Comparison of ENCODE assay signal across 13 cellular contexts in the genomic region with DNA sequence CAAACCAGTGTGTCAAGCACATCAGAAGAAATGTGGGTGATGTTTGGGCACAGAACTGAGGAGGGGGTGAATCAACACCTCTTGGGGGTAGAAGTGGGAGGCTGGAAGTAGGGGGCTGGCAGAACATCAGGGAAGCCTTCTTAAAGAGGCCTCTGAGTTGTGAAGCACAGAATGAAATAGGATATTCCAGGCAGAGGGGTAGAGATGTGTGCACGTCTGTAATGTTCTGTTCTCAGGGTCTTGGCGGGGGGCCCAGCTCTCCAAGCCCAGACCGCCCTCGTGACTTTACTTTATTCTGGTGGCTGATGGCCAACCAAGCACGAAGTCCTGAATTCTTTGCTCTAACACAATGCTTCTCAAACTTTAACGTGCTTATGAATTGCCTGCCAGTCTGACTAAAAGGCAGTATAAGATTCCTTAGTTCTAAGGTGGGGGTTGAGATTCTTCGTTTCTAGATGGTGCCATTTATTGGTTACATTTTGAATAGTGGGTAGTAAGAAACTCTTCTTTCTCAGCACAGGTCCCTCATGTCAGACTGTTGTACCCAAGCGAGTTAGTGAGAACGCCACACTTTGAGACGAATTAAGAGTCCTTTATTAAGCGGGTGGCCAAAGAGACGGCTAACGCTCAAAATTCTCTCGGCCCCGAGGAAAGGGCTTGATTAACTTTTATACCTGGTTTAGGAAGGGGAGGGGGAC. TPM values are rescaled to one million over a fixed set of nuclear protein-coding genes. Genes with fewer than 3 reads are reported as not detected.
A peak's percentile ranks its signal among the peaks of the same experiment; 100 is the strongest.
DNase-seq lines count a peak whose midpoint lies in the region; TF ChIP-seq lines count a peak whose summit lies in the region.
"Had no signal": no experiment of that assay in that cellular context is flagged by ENCODE, and none has a peak within 500 bp of the region (broad histone marks: within the 10 kb centered on the region; RNA-seq: fewer than 3 reads in every experiment).

No MANE protein-coding gene starts in this region.

- DNase-seq in NCI-H2171 treated with DMSO at 0.1 percent for 48 hours (lab: John Stamatoyannopoulos, UW): peak; percentile 75
- no peak for DNase-seq in NCI-H2171 (lab: John Stamatoyannopoulos, UW)
- peak; percentile 68 for DNase-seq in fibroblast of villous mesenchyme (ENCODE audit: low read depth)
- DNase-seq in type B pancreatic cell (ENCODE audit: extremely low spot score, unreplicated experiment): no peak
- no peak for DNase-seq in activated T-cell treated with anti-CD3 and anti-CD28 coated beads for 4 hours
- DNase-seq in activated T-helper 1 cell treated with anti-CD3 and anti-CD28 coated beads, Interleukin-12 subunit alpha, Interleukin-12 subunit beta, Interleukin-2, Interleukin-4 antibody, amounts not matched to agents 30 ng/mL and 10 ng/mL and 1 ng/mL, durations not matched to agents 14 hours and 24 hours and 36 hours (ENCODE audit: low spot score): no peak
- no peak for DNase-seq in stimulated activated CD8-positive, alpha-beta memory T cell treated with anti-CD3 and anti-CD28 coated beads, Interleukin-4, amount 100 ng/mL, for 48 hours
- DNase-seq: activated T-cell treated with anti-CD3 and anti-CD28 coated beads, Interleukin-2, amount 50 U/mL, for 24 hours; effector memory CD4-positive, alpha-beta T cell; NCI-H524; T-helper 17 cell had no signal

- H3K27me3 ChIP-seq in muscle layer of colon (ENCODE audit: control insufficient read depth in 1 of 2, insufficient read depth in 2 of 2, low read length in 2 of 2): no peaks in the 10 kb centered on the region

- H3K9me3 ChIP-seq in muscle layer of colon (ENCODE audit: low read length): no peaks in the 10 kb centered on the region

- peaks cover 5% of the 10 kb centered on the region for H3K36me3 ChIP-seq in muscle layer of colon (ENCODE audit: insufficient read depth, low read length)

- TF ChIP-seq CTCF in fibroblast of villous mesenchyme (IDR thresholded peaks at IDR 0.05; ENCODE audit: insufficient read depth, low read depth, low read length) (no peak), type B pancreatic cell (conservative IDR thresholded peaks at IDR 0.05) (no peak)

- peaks cover 55% of the 10 kb centered on the region for H3K4me1 Mint-ChIP-seq in type B pancreatic cell (ENCODE audit: unreplicated experiment)
- peaks cover 14% of the 10 kb centered on the region for H3K4me1 Mint-ChIP-seq in activated T-helper 1 cell treated with anti-CD3 and anti-CD28 coated beads, Interleukin-12 subunit alpha, Interleukin-12 subunit beta, Interleukin-2, Interleukin-4 antibody, amounts not matched to agents 30 ng/mL and 10 ng/mL and 1 ng/mL, durations not matched to agents 14 hours and 24 hours and 36 hours (ENCODE audit: low read depth)

- H3K36me3 Mint-ChIP-seq in type B pancreatic cell: peaks cover 10% of the 10 kb centered on the region
- H3K36me3 Mint-ChIP-seq in activated T-helper 1 cell treated with anti-CD3 and anti-CD28 coated beads, Interleukin-12 subunit alpha, Interleukin-12 subunit beta, Interleukin-2, Interleukin-4 antibody, amounts not matched to agents 30 ng/mL and 10 ng/mL and 1 ng/mL, durations not matched to agents 14 hours and 24 hours and 36 hours (ENCODE audit: low read depth): no peaks in the 10 kb centered on the region

- H3K9me3 Mint-ChIP-seq in type B pancreatic cell: no peaks in the 10 kb centered on the region
- no peaks in the 10 kb centered on the region for H3K9me3 Mint-ChIP-seq in activated T-helper 1 cell treated with anti-CD3 and anti-CD28 coated beads, Interleukin-12 subunit alpha, Interleukin-12 subunit beta, Interleukin-2, Interleukin-4 antibody, amounts not matched to agents 30 ng/mL and 10 ng/mL and 1 ng/mL, durations not matched to agents 14 hours and 24 hours and 36 hours
- H3K9me3 Mint-ChIP-seq: activated T-cell treated with anti-CD3 and anti-CD28 coated beads, Interleukin-2, amount 50 U/mL, for 24 hours had no signal

- H3K27ac Mint-ChIP-seq in type B pancreatic cell: peak overlapping the region; percentile 6
- H3K27ac Mint-ChIP-seq in activated T-helper 1 cell treated with anti-CD3 and anti-CD28 coated beads, Interleukin-12 subunit alpha, Interleukin-12 subunit beta, Interleukin-2, Interleukin-4 antibody, amounts not matched to agents 30 ng/mL and 10 ng/mL and 1 ng/mL, durations not matched to agents 14 hours and 24 hours and 36 hours: no peak overlapping the region
- H3K27ac Mint-ChIP-seq: activated T-cell treated with anti-CD3 and anti-CD28 coated beads, Interleukin-2, amount 50 U/mL, for 24 hours had no signal

- H3K27me3 Mint-ChIP-seq in type B pancreatic cell: no peaks in the 10 kb centered on the region
- peaks cover 2% of the 10 kb centered on the region for H3K27me3 Mint-ChIP-seq in activated T-helper 1 cell treated with anti-CD3 and anti-CD28 coated beads, Interleukin-12 subunit alpha, Interleukin-12 subunit beta, Interleukin-2, Interleukin-4 antibody, amounts not matched to agents 30 ng/mL and 10 ng/mL and 1 ng/mL, durations not matched to agents 14 hours and 24 hours and 36 hours (ENCODE audit: insufficient read depth)
- H3K27me3 Mint-ChIP-seq: activated T-cell treated with anti-CD3 and anti-CD28 coated beads, Interleukin-2, amount 50 U/mL, for 24 hours; T-helper 17 cell had no signal

- peaks cover 51% of the 10 kb centered on the region for H3K4me1 ChIP-seq in muscle layer of colon (ENCODE audit: insufficient read depth, low read length)

- intact Hi-C loops in activated T-helper 1 cell treated with anti-CD3 and anti-CD28 coated beads, Interleukin-12 subunit alpha, Interleukin-12 subunit beta, Interleukin-2, Interleukin-4 antibody, amounts not matched to agents 30 ng/mL and 10 ng/mL and 1 ng/mL, durations not matched to agents 14 hours and 24 hours and 36 hours (cut with micrococcal nuclease): no loop called here

- H3K4me3 Mint-ChIP-seq in type B pancreatic cell: peak overlapping the region; percentile 24
- H3K4me3 Mint-ChIP-seq in activated T-helper 1 cell treated with anti-CD3 and anti-CD28 coated beads, Interleukin-12 subunit alpha, Interleukin-12 subunit beta, Interleukin-2, Interleukin-4 antibody, amounts not matched to agents 30 ng/mL and 10 ng/mL and 1 ng/mL, durations not matched to agents 14 hours and 24 hours and 36 hours: no peak overlapping the region
- H3K4me3 Mint-ChIP-seq: activated T-cell treated with anti-CD3 and anti-CD28 coated beads, Interleukin-2, amount 50 U/mL, for 24 hours; T-helper 17 cell had no signal

- peak overlapping the region; percentile 82 for H3K27ac ChIP-seq in muscle layer of colon (ENCODE audit: low read depth, low read length)

- H3K4me3 ChIP-seq in fibroblast of villous mesenchyme (ENCODE audit: low read depth, low read length) (no peak overlapping the region), muscle layer of colon (ENCODE audit: low read depth in 1 of 2, low read length in 2 of 2) (peak overlapping the region in 1 of 2 donors; percentile 29)

- H3K9ac ChIP-seq in muscle layer of colon (ENCODE audit: low read length): peak overlapping the region; percentile 23

RNA-seq across cellular contexts. Expression of a gene that starts 8.2 kb away (rescaled TPM):
- total RNA-seq in fibroblast of villous mesenchyme (79.0 and 80.5 TPM in 2 replicates), type B pancreatic cell (ENCODE audit: low replicate concordance) (73.5 and 89.2 TPM in 2 replicates)
- 11.9 and 13.2 TPM in 2 replicates for total RNA-seq in activated T-helper 1 cell treated with anti-CD3 and anti-CD28 coated beads, Interleukin-12 subunit alpha, Interleukin-12 subunit beta, Interleukin-2, Interleukin-4 antibody, amounts not matched to agents 30 ng/mL and 10 ng/mL and 1 ng/mL, durations not matched to agents 14 hours and 24 hours and 36 hours

RNA-seq across cellular contexts. Expression of a gene that starts 37.6 kb away (rescaled TPM):
- total RNA-seq in fibroblast of villous mesenchyme (39.0 and 51.4 TPM in 2 replicates), type B pancreatic cell (ENCODE audit: low replicate concordance) (111 and 159 TPM in 2 replicates)
- total RNA-seq in activated T-helper 1 cell treated with anti-CD3 and anti-CD28 coated beads, Interleukin-12 subunit alpha, Interleukin-12 subunit beta, Interleukin-2, Interleukin-4 antibody, amounts not matched to agents 30 ng/mL and 10 ng/mL and 1 ng/mL, durations not matched to agents 14 hours and 24 hours and 36 hours: 75.4 and 81.9 TPM in 2 replicates

RNA-seq across cellular contexts. Expression of a gene that starts 60.0 kb away (rescaled TPM):
- total RNA-seq in fibroblast of villous mesenchyme: under 0.01 TPM in 1 of 2 replicates, not detected in the other
- total RNA-seq in type B pancreatic cell (ENCODE audit: low replicate concordance): 1.1 TPM in 1 of 2 replicates, not detected in the other
- not detected in 2 replicates for total RNA-seq in activated T-helper 1 cell treated with anti-CD3 and anti-CD28 coated beads, Interleukin-12 subunit alpha, Interleukin-12 subunit beta, Interleukin-2, Interleukin-4 antibody, amounts not matched to agents 30 ng/mL and 10 ng/mL and 1 ng/mL, durations not matched to agents 14 hours and 24 hours and 36 hours
- total RNA-seq: mononuclear cell, T-helper 17 cell had no signal

RNA-seq across cellular contexts. Expression of a gene that starts 60.0 kb away (rescaled TPM):
- not detected in 2 replicates for total RNA-seq in fibroblast of villous mesenchyme
- total RNA-seq in type B pancreatic cell (ENCODE audit: low replicate concordance): 0.46 TPM in 1 of 2 replicates, not detected in the other
- not detected in 2 replicates for total RNA-seq in activated T-helper 1 cell treated with anti-CD3 and anti-CD28 coated beads, Interleukin-12 subunit alpha, Interleukin-12 subunit beta, Interleukin-2, Interleukin-4 antibody, amounts not matched to agents 30 ng/mL and 10 ng/mL and 1 ng/mL, durations not matched to agents 14 hours and 24 hours and 36 hours
- total RNA-seq: mononuclear cell, T-helper 17 cell had no signal

Comparison
In these comparisons a context has a peak if more than half of its experiments do, and no peak if none do; other contexts are left out.
1. DNase-seq: peak in NCI-H2171 treated with DMSO at 0.1 percent for 48 hours (single experiment) and fibroblast of villous mesenchyme (single experiment); none in NCI-H2171 (single experiment), type B pancreatic cell (single experiment), activated T-cell treated with anti-CD3 and anti-CD28 coated beads for 4 hours (single experiment), activated T-helper 1 cell treated with anti-CD3 and anti-CD28 coated beads, Interleukin-12 subunit alpha, Interleukin-12 subunit beta, Interleukin-2, Interleukin-4 antibody, amounts not matched to agents 30 ng/mL and 10 ng/mL and 1 ng/mL, durations not matched to agents 14 hours and 24 hours and 36 hours (single experiment) and stimulated activated CD8-positive, alpha-beta memory T cell treated with anti-CD3 and anti-CD28 coated beads, Interleukin-4, amount 100 ng/mL, for 48 hours (single experiment).